ENCODE assay signal across 8 cellular contexts in genomic region chr9:109974143-109974917, GRCh38.
A peak's percentile ranks its signal among the peaks of the same experiment; 100 is the strongest.
DNase-seq lines count a peak whose midpoint lies in the region; ATAC-seq, FAIRE-seq and TF ChIP-seq lines count a peak whose summit lies in the region.

No MANE protein-coding gene starts in this region.

- H3K9ac ChIP-seq in kidney (ENCODE audit: low read length in 2 of 2) = no peak overlapping the region

- H3K27ac Mint-ChIP-seq in activated CD8-positive, alpha-beta memory T cell treated with anti-CD3 and anti-CD28 coated beads, Interleukin-2, amount 10 ng/mL, durations not matched to agents 7 days and 5 days = peak overlapping the region; percentile 75
- H3K27ac Mint-ChIP-seq in activated CD4-positive, alpha-beta T cell treated with anti-CD3 and anti-CD28 coated beads, Interleukin-2, amount 10 ng/mL, durations not matched to agents 24 days and 14 days = peak overlapping the region; percentile 91

- peak; percentile 74 for DNase-seq in activated CD8-positive, alpha-beta memory T cell treated with anti-CD3 and anti-CD28 coated beads, Interleukin-2, amount 10 ng/mL, durations not matched to agents 7 days and 5 days
- no peak for DNase-seq in activated CD8-positive, alpha-beta memory T cell treated with anti-CD3 and anti-CD28 coated beads for 24 hours
- peak; percentile 88 for DNase-seq in activated CD4-positive, alpha-beta T cell treated with anti-CD3 and anti-CD28 coated beads, Interleukin-2, amount 10 ng/mL, durations not matched to agents 24 days and 14 days
- DNase-seq in spleen = peak; percentile 80
- no peak for DNase-seq in kidney
- DNase-seq in NCI-H1930 (lab: John Stamatoyannopoulos, UW) = no peak

- H3K27me3 ChIP-seq in spleen (replicated peaks in 1 of 7) = no peaks in the 10 kb centered on the region

- no peaks in the 10 kb centered on the region for H3K9me3 ChIP-seq in spleen
- no peaks in the 10 kb centered on the region for H3K9me3 ChIP-seq in kidney (ENCODE audit: control insufficient read depth in 1 of 2, low read length in 2 of 2)

- intact Hi-C loops in activated CD4-positive, alpha-beta T cell treated with anti-CD3 and anti-CD28 coated beads, Interleukin-2, amount 10 ng/mL, durations not matched to agents 24 days and 14 days (cut with micrococcal nuclease) = loop anchor here (1.0 to 10.0 kb wide), 11 partner anchors 24 to 530 kb away; partner anchors contain the start of gene TXN
- intact Hi-C loops in spleen (cut with DNase I; ENCODE audit: low total_unique reads) (no loop called here), kidney (cut with DNase I) (no loop called here)

- H3K27ac ChIP-seq in spleen = peak overlapping the region; percentile 43 to 88 (median 78)
- no peak overlapping the region for H3K27ac ChIP-seq in kidney (ENCODE audit: low read depth in 2 of 2, low read length in 2 of 2)

- H3K9me3 Mint-ChIP-seq in activated CD8-positive, alpha-beta memory T cell treated with anti-CD3 and anti-CD28 coated beads, Interleukin-2, amount 10 ng/mL, durations not matched to agents 7 days and 5 days (ENCODE audit: low read depth) = no peaks in the 10 kb centered on the region
- no peaks in the 10 kb centered on the region for H3K9me3 Mint-ChIP-seq in activated CD4-positive, alpha-beta T cell treated with anti-CD3 and anti-CD28 coated beads, Interleukin-2, amount 10 ng/mL, durations not matched to agents 24 days and 14 days

- H3K4me1 ChIP-seq in spleen (peaks cover 33 to 83% (median 59%) of the 10 kb centered on the region in 6 donors), kidney (ENCODE audit: control insufficient read depth in 1 of 2, insufficient read depth in 1 of 2, low read depth in 1 of 2, low read length in 2 of 2) (peaks cover 1 to 14% of the 10 kb centered on the region in 2 donors)

- CTCF ChIA-PET in activated CD8-positive, alpha-beta memory T cell treated with anti-CD3 and anti-CD28 coated beads, Interleukin-2, amount 10 ng/mL, durations not matched to agents 7 days and 5 days (lab: Charles Lee) = no interaction called here

- H3K27me3 Mint-ChIP-seq in activated CD8-positive, alpha-beta memory T cell treated with anti-CD3 and anti-CD28 coated beads, Interleukin-2, amount 10 ng/mL, durations not matched to agents 7 days and 5 days = peaks cover 3% of the 10 kb centered on the region
- H3K27me3 Mint-ChIP-seq in activated CD4-positive, alpha-beta T cell treated with anti-CD3 and anti-CD28 coated beads, Interleukin-2, amount 10 ng/mL, durations not matched to agents 24 days and 14 days = no peaks in the 10 kb centered on the region

- TF ChIP-seq CTCF in spleen (IDR thresholded peaks at IDR 0.05 in 8 of 11, conservative IDR thresholded peaks at IDR 0.05 in 3 of 11) (no peak), kidney (IDR thresholded peaks at IDR 0.05; ENCODE audit: borderline replicate concordance, extremely low read depth, insufficient read depth) (no peak)

- no peak for TF ChIP-seq POLR2A in spleen (IDR thresholded peaks at IDR 0.05)

- 51 to 67% (median 58%) methylated on average over 7 of the region's 7 CpGs for WGBS in spleen, 5 donors

- no peak overlapping the region for H3K4me3 ChIP-seq in spleen
- no peak overlapping the region for H3K4me3 ChIP-seq in kidney (ENCODE audit: low read length in 2 of 2)

- H3K36me3 ChIP-seq in spleen = no peaks in the 10 kb centered on the region
- H3K36me3 ChIP-seq in kidney (ENCODE audit: control insufficient read depth in 1 of 2, insufficient read depth in 2 of 2, low read length in 2 of 2) = no peaks in the 10 kb centered on the region

- ATAC-seq in activated CD8-positive, alpha-beta memory T cell treated with anti-CD3 and anti-CD28 coated beads, Interleukin-2, amount 10 ng/mL, durations not matched to agents 7 days and 5 days = peak; percentile 84
- ATAC-seq in HG03066 (IDR thresholded peaks at IDR 0.05; ENCODE audit: low read depth, unreplicated experiment) (peak; percentile 83), SK-N-SH treated with all-trans-retinoic acid at 6 μM for 48 hours (no peak)

- FAIRE-seq in kidney (lab: Jason Lieb, UNC) = no peak

- peaks cover 41% of the 10 kb centered on the region for H3K4me1 Mint-ChIP-seq in activated CD8-positive, alpha-beta memory T cell treated with anti-CD3 and anti-CD28 coated beads, Interleukin-2, amount 10 ng/mL, durations not matched to agents 7 days and 5 days
- peaks cover 79% of the 10 kb centered on the region for H3K4me1 Mint-ChIP-seq in activated CD4-positive, alpha-beta T cell treated with anti-CD3 and anti-CD28 coated beads, Interleukin-2, amount 10 ng/mL, durations not matched to agents 24 days and 14 days

- H3K4me3 Mint-ChIP-seq in activated CD8-positive, alpha-beta memory T cell treated with anti-CD3 and anti-CD28 coated beads, Interleukin-2, amount 10 ng/mL, durations not matched to agents 7 days and 5 days = no peak overlapping the region
- H3K4me3 Mint-ChIP-seq in activated CD4-positive, alpha-beta T cell treated with anti-CD3 and anti-CD28 coated beads, Interleukin-2, amount 10 ng/mL, durations not matched to agents 24 days and 14 days = peak overlapping the region; percentile 4

- no peaks in the 10 kb centered on the region for H3K36me3 Mint-ChIP-seq in activated CD8-positive, alpha-beta memory T cell treated with anti-CD3 and anti-CD28 coated beads, Interleukin-2, amount 10 ng/mL, durations not matched to agents 7 days and 5 days
- peaks cover 5% of the 10 kb centered on the region for H3K36me3 Mint-ChIP-seq in activated CD4-positive, alpha-beta T cell treated with anti-CD3 and anti-CD28 coated beads, Interleukin-2, amount 10 ng/mL, durations not matched to agents 24 days and 14 days (ENCODE audit: low read depth)

TF ChIP-seq in SK-N-SH treated with all-trans-retinoic acid at 6 μM for 48 hours, 23 proteins besides CTCF, POLR2A, EP300 and RAD21:
- TF ChIP-seq RARB (CRISPR knock-in tag; IDR thresholded peaks at IDR 0.05) (no peak), TSHZ2 (CRISPR knock-in tag; IDR thresholded peaks at IDR 0.05) (no peak)
TF ChIP-seq in SK-N-SH treated with all-trans-retinoic acid at 6 μM for 48 hours: peak in this region for 0.

Comparison
In these comparisons a context has a peak if more than half of its experiments do, and no peak if none do; other contexts are left out.
1. DNase-seq: peak in activated CD8-positive, alpha-beta memory T cell treated with anti-CD3 and anti-CD28 coated beads, Interleukin-2, amount 10 ng/mL, durations not matched to agents 7 days and 5 days (single experiment), activated CD4-positive, alpha-beta T cell treated with anti-CD3 and anti-CD28 coated beads, Interleukin-2, amount 10 ng/mL, durations not matched to agents 24 days and 14 days (single experiment) and spleen (single experiment); none in activated CD8-positive, alpha-beta memory T cell treated with anti-CD3 and anti-CD28 coated beads for 24 hours (single experiment), kidney (single experiment) and NCI-H1930 (0 of 2).
2. H3K27ac ChIP-seq: peak in spleen (8 of 8); none in kidney (0 of 2).